In genomic region chr14:72558721-72559120, GRCh38 we compare ENCODE assay signal across 14 cellular contexts.
DNase-seq lines count a peak whose midpoint lies in the region; ATAC-seq and TF ChIP-seq lines count a peak whose summit lies in the region.
"Had no signal": no experiment of that assay in that cellular context is flagged by ENCODE, and none has a peak within 500 bp of the region (broad histone marks: within the 10 kb centered on the region; RNA-seq: fewer than 3 reads in every experiment).

No MANE protein-coding gene starts in this region.

- H3K4me3 Mint-ChIP-seq in brain, result peak overlapping the region in 1 of 5 experiments; percentile 46
- H3K4me3 Mint-ChIP-seq: naive thymus-derived CD8-positive, alpha-beta T cell; stimulated activated effector memory CD8-positive, alpha-beta T cell treated with anti-CD3 and anti-CD28 coated beads, Interleukin-12 subunit alpha, Interleukin-12 subunit beta, amount 100 ng/mL, for 72 hours had no signal

- no peak for TF ChIP-seq CTCF in brain (conservative IDR thresholded peaks at IDR 0.05)

- H3K27ac Mint-ChIP-seq in brain, result peak overlapping the region; percentile 28 to 88 (median 86)
- H3K27ac Mint-ChIP-seq: stimulated activated effector memory CD8-positive, alpha-beta T cell treated with anti-CD3 and anti-CD28 coated beads, Interleukin-12 subunit alpha, Interleukin-12 subunit beta, amount 100 ng/mL, for 72 hours had no signal

- peaks cover 3% of the 10 kb centered on the region for H3K27me3 Mint-ChIP-seq in brain

- intact Hi-C loops in left ventricle myocardium superior (cut with micrococcal nuclease), result no loop called here

- H3K4me1 Mint-ChIP-seq in brain, result peaks cover 52% of the 10 kb centered on the region
- H3K4me1 Mint-ChIP-seq: stimulated activated effector memory CD8-positive, alpha-beta T cell treated with anti-CD3 and anti-CD28 coated beads, Interleukin-12 subunit alpha, Interleukin-12 subunit beta, amount 100 ng/mL, for 72 hours had no signal

- no peaks in the 10 kb centered on the region for H3K36me3 Mint-ChIP-seq in brain
- H3K36me3 Mint-ChIP-seq: naive thymus-derived CD8-positive, alpha-beta T cell; stimulated activated effector memory CD8-positive, alpha-beta T cell treated with anti-CD3 and anti-CD28 coated beads, Interleukin-12 subunit alpha, Interleukin-12 subunit beta, amount 100 ng/mL, for 72 hours had no signal

- peaks cover 0 to 5% (median 0%) of the 10 kb centered on the region in 5 experiments for H3K9me3 Mint-ChIP-seq in brain
- H3K9me3 Mint-ChIP-seq: naive thymus-derived CD8-positive, alpha-beta T cell; stimulated activated effector memory CD8-positive, alpha-beta T cell treated with anti-CD3 and anti-CD28 coated beads, Interleukin-12 subunit alpha, Interleukin-12 subunit beta, amount 100 ng/mL, for 72 hours had no signal

- DNase-seq in HK-2 (ENCODE audit: unreplicated experiment), result peak; percentile 21
- DNase-seq in left ventricle myocardium superior, result no peak
- DNase-seq in stromal cell of bone marrow (ENCODE audit: low read depth), result peak; percentile 80
- DNase-seq in activated CD8-positive, alpha-beta memory T cell treated with anti-CD3 and anti-CD28 coated beads for 24 hours, result no peak
- no peak for DNase-seq in stimulated activated CD4-positive, alpha-beta T cell treated with anti-CD3 and anti-CD28 coated beads, Interleukin-4, amount 100 ng/mL, for 24 hours
- no peak for DNase-seq in pons (ENCODE audit: low spot score)
- DNase-seq: activated CD4-positive, alpha-beta T cell treated with anti-CD3 and anti-CD28 coated beads for 48 hours; activated naive CD4-positive, alpha-beta T cell; DMS79 treated with DMSO at 0.1 percent for 48 hours; naive thymus-derived CD8-positive, alpha-beta T cell; NCI-H1417 had no signal

- peak; percentile 22 for ATAC-seq in left ventricle myocardium superior
- no peak for ATAC-seq in HG03342 (IDR thresholded peaks at IDR 0.05; ENCODE audit: unreplicated experiment)
- ATAC-seq: naive thymus-derived CD8-positive, alpha-beta T cell; stimulated activated effector memory CD8-positive, alpha-beta T cell treated with anti-CD3 and anti-CD28 coated beads, Interleukin-12 subunit alpha, Interleukin-12 subunit beta, amount 100 ng/mL, for 72 hours had no signal

Comparison
In these comparisons a context has a peak if more than half of its experiments do, and no peak if none do; other contexts are left out.
1. DNase-seq: peak in HK-2 (single experiment) and stromal cell of bone marrow (single experiment); none in left ventricle myocardium superior (single experiment), activated CD8-positive, alpha-beta memory T cell treated with anti-CD3 and anti-CD28 coated beads for 24 hours (single experiment), stimulated activated CD4-positive, alpha-beta T cell treated with anti-CD3 and anti-CD28 coated beads, Interleukin-4, amount 100 ng/mL, for 24 hours (single experiment) and pons (single experiment).